In the genomic region with DNA sequence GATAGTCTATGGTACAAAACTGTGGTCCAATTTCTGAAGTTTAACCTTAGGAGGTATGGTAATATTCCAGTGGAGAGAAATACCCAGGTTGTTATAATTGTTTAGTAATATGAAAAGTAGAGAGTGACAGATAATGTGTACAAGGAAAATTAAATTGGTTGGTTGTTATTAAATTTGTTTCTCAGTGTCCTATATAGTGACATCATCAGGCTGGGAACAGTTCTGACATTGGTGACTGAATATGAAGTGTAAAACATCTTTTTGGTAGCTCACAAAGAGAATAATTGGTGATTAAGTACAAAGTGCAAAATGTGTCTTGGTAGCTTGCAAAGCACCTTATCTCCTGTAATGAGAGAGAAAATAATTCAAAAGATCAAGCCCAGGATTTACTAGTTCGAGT, we compare ENCODE assay signal across 28 cellular contexts.
"Had no signal": no experiment of that assay in that cellular context is flagged by ENCODE, and none has a peak within 500 bp of the region (broad histone marks: within the 10 kb centered on the region; RNA-seq: fewer than 3 reads in every experiment).

No MANE protein-coding gene starts in this region.

- FAIRE-seq: colon, endometrium, endothelial cell of umbilical vein, frontal cortex had no signal

- H3K36me3 ChIP-seq: colonic mucosa, esophagus muscularis mucosa, esophagus squamous epithelium, gastrocnemius medialis, gastroesophageal sphincter, heart left ventricle, heart right ventricle had no signal

- ATAC-seq: effector memory CD8-positive, alpha-beta T cell; esophagus mucosa; foreskin keratinocyte; gastrocnemius medialis; gastroesophageal sphincter; heart left ventricle; heart right ventricle had no signal

- H3K9me3 ChIP-seq: colonic mucosa, esophagus muscularis mucosa, gastrocnemius medialis, gastroesophageal sphincter had no signal

- DNase-seq: colonic mucosa; cortex of kidney; dermis blood vessel endothelial cell; dorsolateral prefrontal cortex; effector CD4-positive, alpha-beta T cell; effector CD8-positive, alpha-beta T cell; effector memory CD4-positive, alpha-beta T cell; effector memory CD8-positive, alpha-beta T cell; endodermal cell; erythroblast; esophagus squamous epithelium; foreskin fibroblast; foreskin keratinocyte; foreskin melanocyte; gastrocnemius medialis; glutamatergic neuron; head of caudate nucleus; heart left ventricle; heart right ventricle had no signal

- H3K27me3 ChIP-seq: colonic mucosa, dorsolateral prefrontal cortex, esophagus muscularis mucosa, esophagus squamous epithelium, foreskin keratinocyte, gastrocnemius medialis, gastroesophageal sphincter, heart left ventricle, heart right ventricle had no signal

- H3K4me3 ChIP-seq: colonic mucosa, coronary artery, dorsolateral prefrontal cortex, esophagus muscularis mucosa, esophagus squamous epithelium, gastrocnemius medialis, gastroesophageal sphincter, heart left ventricle, heart right ventricle had no signal

- H3K27ac ChIP-seq: colonic mucosa, coronary artery, dorsolateral prefrontal cortex, epithelial cell of prostate, esophagus muscularis mucosa, esophagus squamous epithelium, foreskin keratinocyte, gastrocnemius medialis, gastroesophageal sphincter, heart left ventricle, heart right ventricle had no signal

- H3K4me1 ChIP-seq: colonic mucosa, esophagus muscularis mucosa, esophagus squamous epithelium, foreskin keratinocyte, gastrocnemius medialis, gastroesophageal sphincter, heart left ventricle, heart right ventricle had no signal
